In the genomic region with DNA sequence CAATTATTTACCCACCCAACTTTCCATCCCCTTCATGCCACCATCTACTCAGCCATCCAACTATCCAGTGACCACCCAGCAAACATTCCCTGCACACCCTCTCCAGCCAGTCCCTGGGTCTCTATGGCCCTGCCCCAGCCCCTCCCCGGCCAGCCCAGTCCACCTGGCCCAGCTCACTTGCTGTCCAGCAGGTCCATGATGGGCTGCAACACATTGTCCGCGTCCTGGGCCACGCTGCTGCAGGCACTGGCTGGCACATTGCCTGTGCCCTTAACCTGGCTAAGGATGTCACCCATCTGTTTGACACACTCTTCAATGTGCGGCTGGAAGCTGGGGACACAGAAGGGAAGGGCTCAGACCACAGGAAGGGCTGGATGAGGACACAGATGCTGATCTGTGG, we compare ENCODE assay signal across 1 cellular context.
TF ChIP-seq lines count a peak whose summit lies in the region.

No MANE protein-coding gene starts in this region.

TF ChIP-seq in GM23338, 12 proteins besides CTCF, POLR2A, EP300 and RAD21 (continued from another document):
- TF ChIP-seq, protein P1, sequence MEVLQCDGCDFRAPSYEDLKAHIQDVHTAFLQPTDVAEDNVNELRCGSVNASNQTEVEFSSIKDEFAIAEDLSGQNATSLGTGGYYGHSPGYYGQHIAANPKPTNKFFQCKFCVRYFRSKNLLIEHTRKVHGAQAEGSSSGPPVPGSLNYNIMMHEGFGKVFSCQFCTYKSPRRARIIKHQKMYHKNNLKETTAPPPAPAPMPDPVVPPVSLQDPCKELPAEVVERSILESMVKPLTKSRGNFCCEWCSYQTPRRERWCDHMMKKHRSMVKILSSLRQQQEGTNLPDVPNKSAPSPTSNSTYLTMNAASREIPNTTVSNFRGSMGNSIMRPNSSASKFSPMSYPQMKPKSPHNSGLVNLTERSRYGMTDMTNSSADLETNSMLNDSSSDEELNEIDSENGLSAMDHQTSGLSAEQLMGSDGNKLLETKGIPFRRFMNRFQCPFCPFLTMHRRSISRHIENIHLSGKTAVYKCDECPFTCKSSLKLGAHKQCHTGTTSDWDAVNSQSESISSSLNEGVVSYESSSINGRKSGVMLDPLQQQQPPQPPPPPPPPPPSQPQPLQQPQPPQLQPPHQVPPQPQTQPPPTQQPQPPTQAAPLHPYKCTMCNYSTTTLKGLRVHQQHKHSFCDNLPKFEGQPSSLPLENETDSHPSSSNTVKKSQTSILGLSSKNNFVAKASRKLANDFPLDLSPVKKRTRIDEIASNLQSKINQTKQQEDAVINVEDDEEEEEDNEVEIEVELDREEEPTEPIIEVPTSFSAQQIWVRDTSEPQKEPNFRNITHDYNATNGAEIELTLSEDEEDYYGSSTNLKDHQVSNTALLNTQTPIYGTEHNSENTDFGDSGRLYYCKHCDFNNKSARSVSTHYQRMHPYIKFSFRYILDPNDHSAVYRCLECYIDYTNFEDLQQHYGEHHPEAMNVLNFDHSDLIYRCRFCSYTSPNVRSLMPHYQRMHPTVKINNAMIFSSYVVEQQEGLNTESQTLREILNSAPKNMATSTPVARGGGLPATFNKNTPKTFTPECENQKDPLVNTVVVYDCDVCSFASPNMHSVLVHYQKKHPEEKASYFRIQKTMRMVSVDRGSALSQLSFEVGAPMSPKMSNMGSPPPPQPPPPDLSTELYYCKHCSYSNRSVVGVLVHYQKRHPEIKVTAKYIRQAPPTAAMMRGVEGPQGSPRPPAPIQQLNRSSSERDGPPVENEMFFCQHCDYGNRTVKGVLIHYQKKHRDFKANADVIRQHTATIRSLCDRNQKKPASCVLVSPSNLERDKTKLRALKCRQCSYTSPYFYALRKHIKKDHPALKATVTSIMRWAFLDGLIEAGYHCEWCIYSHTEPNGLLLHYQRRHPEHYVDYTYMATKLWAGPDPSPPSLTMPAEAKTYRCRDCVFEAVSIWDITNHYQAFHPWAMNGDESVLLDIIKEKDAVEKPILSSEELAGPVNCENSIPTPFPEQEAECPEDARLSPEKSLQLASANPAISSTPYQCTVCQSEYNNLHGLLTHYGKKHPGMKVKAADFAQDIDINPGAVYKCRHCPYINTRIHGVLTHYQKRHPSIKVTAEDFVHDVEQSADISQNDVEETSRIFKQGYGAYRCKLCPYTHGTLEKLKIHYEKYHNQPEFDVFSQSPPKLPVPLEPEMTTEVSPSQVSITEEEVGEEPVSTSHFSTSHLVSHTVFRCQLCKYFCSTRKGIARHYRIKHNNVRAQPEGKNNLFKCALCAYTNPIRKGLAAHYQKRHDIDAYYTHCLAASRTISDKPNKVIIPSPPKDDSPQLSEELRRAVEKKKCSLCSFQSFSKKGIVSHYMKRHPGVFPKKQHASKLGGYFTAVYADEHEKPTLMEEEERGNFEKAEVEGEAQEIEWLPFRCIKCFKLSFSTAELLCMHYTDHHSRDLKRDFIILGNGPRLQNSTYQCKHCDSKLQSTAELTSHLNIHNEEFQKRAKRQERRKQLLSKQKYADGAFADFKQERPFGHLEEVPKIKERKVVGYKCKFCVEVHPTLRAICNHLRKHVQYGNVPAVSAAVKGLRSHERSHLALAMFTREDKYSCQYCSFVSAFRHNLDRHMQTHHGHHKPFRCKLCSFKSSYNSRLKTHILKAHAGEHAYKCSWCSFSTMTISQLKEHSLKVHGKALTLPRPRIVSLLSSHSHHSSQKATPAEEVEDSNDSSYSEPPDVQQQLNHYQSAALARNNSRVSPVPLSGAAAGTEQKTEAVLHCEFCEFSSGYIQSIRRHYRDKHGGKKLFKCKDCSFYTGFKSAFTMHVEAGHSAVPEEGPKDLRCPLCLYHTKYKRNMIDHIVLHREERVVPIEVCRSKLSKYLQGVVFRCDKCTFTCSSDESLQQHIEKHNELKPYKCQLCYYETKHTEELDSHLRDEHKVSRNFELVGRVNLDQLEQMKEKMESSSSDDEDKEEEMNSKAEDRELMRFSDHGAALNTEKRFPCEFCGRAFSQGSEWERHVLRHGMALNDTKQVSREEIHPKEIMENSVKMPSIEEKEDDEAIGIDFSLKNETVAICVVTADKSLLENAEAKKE (CRISPR knock-in tag; IDR thresholded peaks at IDR 0.05): no peak
- no peak for TF ChIP-seq STAT1 (IDR thresholded peaks at IDR 0.05; ENCODE audit: unreplicated experiment)
- no peak for TF ChIP-seq ZNF114 (CRISPR knock-in tag; IDR thresholded peaks at IDR 0.05)
- TF ChIP-seq JUNB (IDR thresholded peaks at IDR 0.05; ENCODE audit: unreplicated experiment): no peak
- no peak for TF ChIP-seq POLR2AphosphoS5 (IDR thresholded peaks at IDR 0.05; ENCODE audit: low read depth)
- TF ChIP-seq CREB1 (CRISPR knock-in tag; IDR thresholded peaks at IDR 0.05; ENCODE audit: low read depth): no peak
- TF ChIP-seq EZH2 (IDR thresholded peaks at IDR 0.05; ENCODE audit: low read depth, unreplicated experiment): no peak
- TF ChIP-seq ZNF331 (CRISPR knock-in tag; IDR thresholded peaks at IDR 0.05; ENCODE audit: low read depth): no peak
- TF ChIP-seq, protein P2, sequence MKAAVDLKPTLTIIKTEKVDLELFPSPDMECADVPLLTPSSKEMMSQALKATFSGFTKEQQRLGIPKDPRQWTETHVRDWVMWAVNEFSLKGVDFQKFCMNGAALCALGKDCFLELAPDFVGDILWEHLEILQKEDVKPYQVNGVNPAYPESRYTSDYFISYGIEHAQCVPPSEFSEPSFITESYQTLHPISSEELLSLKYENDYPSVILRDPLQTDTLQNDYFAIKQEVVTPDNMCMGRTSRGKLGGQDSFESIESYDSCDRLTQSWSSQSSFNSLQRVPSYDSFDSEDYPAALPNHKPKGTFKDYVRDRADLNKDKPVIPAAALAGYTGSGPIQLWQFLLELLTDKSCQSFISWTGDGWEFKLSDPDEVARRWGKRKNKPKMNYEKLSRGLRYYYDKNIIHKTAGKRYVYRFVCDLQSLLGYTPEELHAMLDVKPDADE (IDR thresholded peaks at IDR 0.05): no peak
TF ChIP-seq in GM23338: peak in this region for 0.
